In the genomic region with DNA sequence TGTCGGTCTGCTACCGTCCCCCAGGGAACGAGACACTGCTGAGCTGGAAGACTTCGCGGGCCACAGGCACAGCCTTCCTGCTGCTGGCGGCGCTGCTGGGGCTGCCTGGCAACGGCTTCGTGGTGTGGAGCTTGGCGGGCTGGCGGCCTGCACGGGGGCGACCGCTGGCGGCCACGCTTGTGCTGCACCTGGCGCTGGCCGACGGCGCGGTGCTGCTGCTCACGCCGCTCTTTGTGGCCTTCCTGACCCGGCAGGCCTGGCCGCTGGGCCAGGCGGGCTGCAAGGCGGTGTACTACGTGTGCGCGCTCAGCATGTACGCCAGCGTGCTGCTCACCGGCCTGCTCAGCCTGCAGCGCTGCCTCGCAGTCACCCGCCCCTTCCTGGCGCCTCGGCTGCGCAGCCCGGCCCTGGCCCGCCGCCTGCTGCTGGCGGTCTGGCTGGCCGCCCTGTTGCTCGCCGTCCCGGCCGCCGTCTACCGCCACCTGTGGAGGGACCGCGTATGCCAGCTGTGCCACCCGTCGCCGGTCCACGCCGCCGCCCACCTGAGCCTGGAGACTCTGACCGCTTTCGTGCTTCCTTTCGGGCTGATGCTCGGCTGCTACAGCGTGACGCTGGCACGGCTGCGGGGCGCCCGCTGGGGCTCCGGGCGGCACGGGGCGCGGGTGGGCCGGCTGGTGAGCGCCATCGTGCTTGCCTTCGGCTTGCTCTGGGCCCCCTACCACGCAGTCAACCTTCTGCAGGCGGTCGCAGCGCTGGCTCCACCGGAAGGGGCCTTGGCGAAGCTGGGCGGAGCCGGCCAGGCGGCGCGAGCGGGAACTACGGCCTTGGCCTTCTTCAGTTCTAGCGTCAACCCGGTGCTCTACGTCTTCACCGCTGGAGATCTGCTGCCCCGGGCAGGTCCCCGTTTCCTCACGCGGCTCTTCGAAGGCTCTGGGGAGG, we compare ENCODE assay signal across 8 cellular contexts. TPM values are rescaled to one million over a fixed set of nuclear protein-coding genes. Genes with fewer than 3 reads are reported as not detected.
DNase-seq lines count a peak whose midpoint lies in the region; ATAC-seq and TF ChIP-seq lines count a peak whose summit lies in the region.

A gene with protein sequence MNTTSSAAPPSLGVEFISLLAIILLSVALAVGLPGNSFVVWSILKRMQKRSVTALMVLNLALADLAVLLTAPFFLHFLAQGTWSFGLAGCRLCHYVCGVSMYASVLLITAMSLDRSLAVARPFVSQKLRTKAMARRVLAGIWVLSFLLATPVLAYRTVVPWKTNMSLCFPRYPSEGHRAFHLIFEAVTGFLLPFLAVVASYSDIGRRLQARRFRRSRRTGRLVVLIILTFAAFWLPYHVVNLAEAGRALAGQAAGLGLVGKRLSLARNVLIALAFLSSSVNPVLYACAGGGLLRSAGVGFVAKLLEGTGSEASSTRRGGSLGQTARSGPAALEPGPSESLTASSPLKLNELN (plus strand): TSS at position 837 of the 939 bp plus-strand sequence. CDS start 4,150 bp downstream, outside the sequence.

- intact Hi-C loops in prostate gland (cut with DNase I) = no loop called here

- H3K27me3 ChIP-seq in gastroesophageal sphincter (peaks cover 16% of the 10 kb centered on the region), prostate gland (replicated peaks; ENCODE audit: insufficient read depth) (no peaks in the 10 kb centered on the region), endodermal cell (ENCODE audit: control insufficient read depth, insufficient read depth, low read length, poor library complexity, severe bottlenecking) (no peaks in the 10 kb centered on the region)

- H3K9ac ChIP-seq in endodermal cell (ENCODE audit: extremely low read depth, low read length, poor library complexity, severe bottlenecking) = no peak within 1 kb of the TSS

- no peak within 1 kb of the TSS for H3K27ac Mint-ChIP-seq in endodermal cell

- H3K9me3 Mint-ChIP-seq in endodermal cell = no peaks in the 10 kb centered on the region

- H3K4me1 ChIP-seq in gastroesophageal sphincter = peaks cover 0 to 75% (median 14%) of the 10 kb centered on the region in 3 donors
- peaks cover 8% of the 10 kb centered on the region for H3K4me1 ChIP-seq in prostate gland (replicated peaks)
- H3K4me1 ChIP-seq in endodermal cell (ENCODE audit: control insufficient read depth, insufficient read depth, low read length) = no peaks in the 10 kb centered on the region

- H3K36me3 Mint-ChIP-seq in endodermal cell (ENCODE audit: low read depth) = peaks cover 22% of the 10 kb centered on the region

- no peak within 1 kb of the TSS for H3K4me3 Mint-ChIP-seq in endodermal cell

- peaks cover 0 to 20% of the 10 kb centered on the region in 2 donors for H3K36me3 ChIP-seq in gastroesophageal sphincter
- H3K36me3 ChIP-seq in prostate gland = no peaks in the 10 kb centered on the region
- H3K36me3 ChIP-seq in endodermal cell (ENCODE audit: control insufficient read depth, insufficient read depth, low read length) = peaks cover 22% of the 10 kb centered on the region

- H3K4me3 ChIP-seq in gastroesophageal sphincter (peak within 1 kb of the TSS; percentile 40 to 65), prostate gland (peak within 1 kb of the TSS; percentile 34 to 39), endodermal cell (ENCODE audit: low read length) (no peak within 1 kb of the TSS)

- no peaks in the 10 kb centered on the region for H3K9me3 ChIP-seq in gastroesophageal sphincter
- H3K9me3 ChIP-seq in prostate gland = no peaks in the 10 kb centered on the region
- H3K9me3 ChIP-seq in endodermal cell (ENCODE audit: control insufficient read depth, low read length) = no peaks in the 10 kb centered on the region

- TF ChIP-seq CTCF in GM13977 (IDR thresholded peaks at IDR 0.05; ENCODE audit: extremely low read depth, insufficient read depth, missing control alignments) = peak; percentile 48
- peak in 3 of 4 experiments; percentile 46 to 61 (median 53) for TF ChIP-seq CTCF in gastroesophageal sphincter (IDR thresholded peaks at IDR 0.05)
- peak; percentile 13 to 72 (median 58) for TF ChIP-seq CTCF in prostate gland (IDR thresholded peaks at IDR 0.05)
- TF ChIP-seq CTCF in endodermal cell (conservative IDR thresholded peaks at IDR 0.05) = no peak

- H3K27ac ChIP-seq in gastroesophageal sphincter (peak within 1 kb of the TSS; percentile 14 to 87 (median 86)), prostate gland (peak within 1 kb of the TSS; percentile 73 to 83), endodermal cell (ENCODE audit: low read depth, low read length) (no peak within 1 kb of the TSS)

- no CpG with 5 or more reads among the region's 99 CpGs for WGBS in gastroesophageal sphincter (ENCODE audit: low coverage in 1 of 2), 2 donors
- WGBS in prostate gland = 18% methylated on average over 72 of the region's 99 CpGs
- 96 to 97% methylated on average over 73 to 99 of the region's 99 CpGs for WGBS in endodermal cell (ENCODE audit: insufficient coverage in 1 of 2, insufficient read length in 1 of 2), 2 experiments

- ATAC-seq in HG02763 (IDR thresholded peaks at IDR 0.05; ENCODE audit: unreplicated experiment) (peak; percentile 56), gastroesophageal sphincter (peak; percentile 89)

- TF ChIP-seq POLR2A in gastroesophageal sphincter (IDR thresholded peaks at IDR 0.05) (peak in 1 of 2 donors; percentile 20), prostate gland (IDR thresholded peaks at IDR 0.05) (peak; percentile 45)

- H3K4me1 Mint-ChIP-seq in endodermal cell = peaks cover 10% of the 10 kb centered on the region

- DNase-seq in GM13977 (ENCODE audit: low spot score) (peak; percentile 84), NCI-H748 treated with DMSO at 0.1 percent for 48 hours (lab: John Stamatoyannopoulos, UW) (peak; percentile 74), activated gamma-delta T cell (lab: John Stamatoyannopoulos, UW) (peak; percentile 66), prostate gland (ENCODE audit: low spot score) (peak; percentile 70), endodermal cell (no peak), NCI-H1092 (lab: John Stamatoyannopoulos, UW) (no peak)

- H3K27me3 Mint-ChIP-seq in endodermal cell (ENCODE audit: insufficient read depth) = peaks cover 17% of the 10 kb centered on the region

- in situ Hi-C loops in GM13977 (cut with MboI; ENCODE audit: low pct_unique_long_range_greater_than_20kb, low sequenced_read_pairs, unreplicated experiment) = no loop called here

- TF ChIP-seq EP300 in gastroesophageal sphincter (IDR thresholded peaks at IDR 0.05) = no peak

RNA-seq across cellular contexts. Expression of the gene that starts here (rescaled TPM):
- total RNA-seq in gastroesophageal sphincter = 1 to 10 TPM; 3.0 to 4.2 (median 3.4) TPM
- total RNA-seq in prostate gland = 10 to 100 TPM; 11.8 to 14.2 TPM
- 1 to 10 TPM; 6.4 to 6.6 TPM for total RNA-seq in endodermal cell
- 5.4 TPM for polyA plus RNA-seq in endodermal cell (2013, experiment 1 of 2)
- polyA plus RNA-seq in endodermal cell (2013, experiment 2 of 2) = 5.0 TPM

Comparison
In these comparisons a context has a peak if more than half of its experiments do, and no peak if none do; other contexts are left out.
1. DNase-seq: peak in GM13977 (single experiment), NCI-H748 treated with DMSO at 0.1 percent for 48 hours (single experiment), activated gamma-delta T cell (single experiment) and prostate gland (single experiment); none in endodermal cell (single experiment) and NCI-H1092 (single experiment).